ENCODE assay signal across 1 cellular context in genomic region chr1:153544453-153545066, GRCh38.
A peak's percentile ranks its signal among the peaks of the same experiment; 100 is the strongest.
TF ChIP-seq lines count a peak whose summit lies in the region.

No MANE protein-coding gene starts in this region.

TF ChIP-seq in HepG2, 621 proteins besides CTCF, POLR2A, EP300 and RAD21 (continued from another document):
- TF ChIP-seq, protein P1, sequence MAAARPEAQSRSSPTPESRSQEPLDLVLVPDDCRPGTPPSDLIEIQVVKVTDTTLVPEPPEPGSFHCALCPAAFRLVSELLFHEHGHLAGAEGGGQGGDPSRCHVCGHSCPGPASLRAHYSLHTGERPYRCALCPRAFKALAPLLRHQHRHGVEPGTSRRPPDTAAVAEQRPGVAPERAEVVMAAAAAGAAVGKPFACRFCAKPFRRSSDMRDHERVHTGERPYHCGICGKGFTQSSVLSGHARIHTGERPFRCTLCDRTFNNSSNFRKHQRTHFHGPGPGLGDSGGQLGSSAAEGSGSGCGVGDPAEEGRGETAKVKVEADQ (CRISPR knock-in tag; IDR thresholded peaks at IDR 0.05; ENCODE audit: borderline replicate concordance): peak; percentile 86
- no peak for TF ChIP-seq ZC3H13 (CRISPR knock-in tag; IDR thresholded peaks at IDR 0.05)
- TF ChIP-seq, protein P2, sequence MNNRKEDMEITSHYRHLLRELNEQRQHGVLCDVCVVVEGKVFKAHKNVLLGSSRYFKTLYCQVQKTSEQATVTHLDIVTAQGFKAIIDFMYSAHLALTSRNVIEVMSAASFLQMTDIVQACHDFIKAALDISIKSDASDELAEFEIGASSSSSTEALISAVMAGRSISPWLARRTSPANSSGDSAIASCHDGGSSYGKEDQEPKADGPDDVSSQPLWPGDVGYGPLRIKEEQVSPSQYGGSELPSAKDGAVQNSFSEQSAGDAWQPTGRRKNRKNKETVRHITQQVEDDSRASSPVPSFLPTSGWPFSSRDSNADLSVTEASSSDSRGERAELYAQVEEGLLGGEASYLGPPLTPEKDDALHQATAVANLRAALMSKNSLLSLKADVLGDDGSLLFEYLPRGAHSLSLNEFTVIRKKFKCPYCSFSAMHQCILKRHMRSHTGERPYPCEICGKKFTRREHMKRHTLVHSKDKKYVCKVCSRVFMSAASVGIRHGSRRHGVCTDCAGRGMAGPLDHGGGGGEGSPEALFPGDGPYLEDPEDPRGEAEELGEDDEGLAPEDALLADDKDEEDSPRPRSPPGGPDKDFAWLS (CRISPR knock-in tag; IDR thresholded peaks at IDR 0.05; ENCODE audit: borderline replicate concordance): no peak
- no peak for TF ChIP-seq EHMT2 (IDR thresholded peaks at IDR 0.05; ENCODE audit: borderline replicate concordance, low read depth, low read length)
- TF ChIP-seq SMC3 (IDR thresholded peaks at IDR 0.05; ENCODE audit: low read length): no peak
- no peak for TF ChIP-seq ATAD3A (CRISPR knock-in tag; IDR thresholded peaks at IDR 0.05)
- TF ChIP-seq PHF21A (CRISPR knock-in tag; IDR thresholded peaks at IDR 0.05): no peak
- TF ChIP-seq ZNF772 (CRISPR knock-in tag; IDR thresholded peaks at IDR 0.05): no peak
- no peak for TF ChIP-seq SALL1 (CRISPR knock-in tag; IDR thresholded peaks at IDR 0.05)
- no peak for TF ChIP-seq TGIF2 (CRISPR knock-in tag; IDR thresholded peaks at IDR 0.05)
